In the genomic region with DNA sequence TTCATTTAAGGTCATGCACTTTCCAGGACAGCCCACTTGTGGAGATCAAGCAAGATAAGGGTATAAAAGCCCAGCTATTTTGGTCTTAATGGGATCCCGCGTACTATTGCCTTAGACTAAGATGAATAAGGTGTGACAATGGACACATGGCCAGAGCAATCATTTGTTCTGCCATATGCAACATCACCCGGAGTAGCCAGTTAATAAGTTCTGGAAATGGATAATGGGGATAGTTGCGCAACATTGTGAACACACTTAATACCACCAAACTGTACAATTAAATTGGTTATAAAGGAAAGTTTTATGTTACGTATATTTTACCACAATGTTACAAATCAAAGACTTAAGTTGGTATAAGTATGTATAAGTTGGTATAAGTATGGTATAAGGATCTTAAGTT, we compare ENCODE assay signal across 34 cellular contexts.
"Had no signal": no experiment of that assay in that cellular context is flagged by ENCODE, and none has a peak within 500 bp of the region (broad histone marks: within the 10 kb centered on the region; RNA-seq: fewer than 3 reads in every experiment).

No MANE protein-coding gene starts in this region.

- FAIRE-seq: bronchial epithelial cell, frontal cortex had no signal

- H3K27ac Mint-ChIP-seq: activated CD4-positive, alpha-beta T cell treated with anti-CD3 and anti-CD28 coated beads, Interleukin-2, amount 10 ng/mL, durations not matched to agents 7 days and 5 days; activated CD8-positive, alpha-beta memory T cell treated with anti-CD3 and anti-CD28 coated beads, Interleukin-2, amount 10 ng/mL, durations not matched to agents 7 days and 5 days; activated CD8-positive, alpha-beta T cell treated with anti-CD3 and anti-CD28 coated beads for 36 hours; activated naive CD4-positive, alpha-beta T cell treated with anti-CD3 and anti-CD28 coated beads for 36 hours; activated naive CD4-positive, alpha-beta T cell treated with anti-CD3 and anti-CD28 coated beads, Interleukin-2, amount 50 U/mL, for 24 hours; activated naive CD8-positive, alpha-beta T cell treated with anti-CD3 and anti-CD28 coated beads for 36 hours; activated naive CD8-positive, alpha-beta T cell treated with anti-CD3 and anti-CD28 coated beads, Interleukin-2, amount 50 U/mL, for 24 hours; activated T-helper 1 cell treated with anti-CD3 and anti-CD28 coated beads, Interleukin-12 subunit alpha, Interleukin-12 subunit beta, Interleukin-2, Interleukin-4 antibody, amounts not matched to agents 30 ng/mL and 10 ng/mL and 1 ng/mL, durations not matched to agents 14 hours and 24 hours and 36 hours; activated T-helper 2 cell treated with anti-CD3 and anti-CD28 coated beads, Interferon-gamma antibody, Interleukin-2, Interleukin-4, amounts not matched to agents 10 μg/mL and 5 μg/mL and 100 μg/mL, durations not matched to agents 14 hours and 24 hours and 36 hours; dendritic cell treated with granulocyte-macrophage colony-stimulating factor and Interleukin-4, amounts not matched to agents 40 ng/mL and 50 ng/mL, for 4 days; endodermal cell; T-helper 17 cell; T-helper 2 cell treated with Interferon-gamma antibody and Interleukin-4, amounts not matched to agents 5 μg/mL and 100 μg/mL, for 36 hours had no signal

- H3K4me1 Mint-ChIP-seq: activated CD4-positive, alpha-beta T cell treated with anti-CD3 and anti-CD28 coated beads, Interleukin-2, amount 10 ng/mL, durations not matched to agents 7 days and 5 days; activated CD8-positive, alpha-beta memory T cell treated with anti-CD3 and anti-CD28 coated beads, Interleukin-2, amount 10 ng/mL, durations not matched to agents 7 days and 5 days; activated naive CD4-positive, alpha-beta T cell treated with anti-CD3 and anti-CD28 coated beads, Interleukin-2, amount 50 U/mL, for 24 hours; activated naive CD8-positive, alpha-beta T cell treated with anti-CD3 and anti-CD28 coated beads for 36 hours; activated naive CD8-positive, alpha-beta T cell treated with anti-CD3 and anti-CD28 coated beads, Interleukin-2, amount 50 U/mL, for 24 hours; central memory CD8-positive, alpha-beta T cell; endodermal cell; T-helper 17 cell had no signal

- H3K36me3 ChIP-seq: adrenal gland, ascending aorta had no signal

- H3K9me3 Mint-ChIP-seq: activated naive CD8-positive, alpha-beta T cell treated with anti-CD3 and anti-CD28 coated beads for 36 hours; endodermal cell had no signal

- ATAC-seq: activated CD8-positive, alpha-beta memory T cell treated with anti-CD3 and anti-CD28 coated beads, Interleukin-2, amount 10 ng/mL, durations not matched to agents 7 days and 5 days; activated CD8-positive, alpha-beta T cell treated with anti-CD3 and anti-CD28 coated beads for 36 hours; activated naive CD8-positive, alpha-beta T cell treated with anti-CD3 and anti-CD28 coated beads, Interleukin-2, amount 50 U/mL, for 24 hours; esophagus mucosa; T-helper 17 cell had no signal

- H3K27ac ChIP-seq: adrenal gland, ascending aorta, coronary artery, dorsolateral prefrontal cortex had no signal

- H3K36me3 Mint-ChIP-seq: activated CD8-positive, alpha-beta memory T cell treated with anti-CD3 and anti-CD28 coated beads, Interleukin-2, amount 10 ng/mL, durations not matched to agents 7 days and 5 days; activated naive CD4-positive, alpha-beta T cell treated with anti-CD3 and anti-CD28 coated beads, Interleukin-2, amount 50 U/mL, for 24 hours; activated naive CD8-positive, alpha-beta T cell treated with anti-CD3 and anti-CD28 coated beads for 36 hours had no signal

- DNase-seq: activated CD4-positive, alpha-beta T cell treated with anti-CD3 and anti-CD28 coated beads for 4 hours; activated CD4-positive, alpha-beta T cell treated with anti-CD3 and anti-CD28 coated beads, Interleukin-2, amount 10 ng/mL, durations not matched to agents 7 days and 5 days; activated CD4-positive, alpha-beta T cell treated with anti-CD3 and anti-CD28 coated beads, Interleukin-2, amount 50 U/mL, for 4 hours; activated CD4-positive, CD25-positive, alpha-beta regulatory T cell; activated CD4-positive, CD25-positive, alpha-beta regulatory T cell treated with anti-CD3 and anti-CD28 coated beads, Interleukin-2, amount 50 U/mL, for 72 hours; activated CD8-positive, alpha-beta memory T cell treated with anti-CD3 and anti-CD28 coated beads, Interleukin-2, amount 10 ng/mL, durations not matched to agents 7 days and 5 days; activated CD8-positive, alpha-beta memory T cell treated with anti-CD3 and anti-CD28 coated beads, Interleukin-2, amount 50 U/mL, for 4 hours; activated CD8-positive, alpha-beta T cell treated with anti-CD3 and anti-CD28 coated beads for 36 hours; activated effector memory CD4-positive, alpha-beta T cell treated with anti-CD3 and anti-CD28 coated beads, Interleukin-2, amount 50 U/mL, for 16 hours; activated naive CD4-positive, alpha-beta T cell treated with anti-CD3 and anti-CD28 coated beads for 36 hours; activated naive CD8-positive, alpha-beta T cell treated with anti-CD3 and anti-CD28 coated beads for 36 hours; activated naive CD8-positive, alpha-beta T cell treated with anti-CD3 and anti-CD28 coated beads, Interleukin-2, amount 50 U/mL, for 24 hours; activated T-cell treated with anti-CD3 and anti-CD28 coated beads, Interleukin-2, amount 50 U/mL, for 1 hour; activated T-cell treated with anti-CD3 and anti-CD28 coated beads, Interleukin-2, amount 50 U/mL, for 48 hours; adrenal gland; dorsolateral prefrontal cortex; effector memory CD4-positive, alpha-beta T cell; endodermal cell; head of caudate nucleus; hippocampal formation; T-helper 17 cell; T1000 had no signal

- H3K27me3 Mint-ChIP-seq: activated CD4-positive, alpha-beta T cell treated with anti-CD3 and anti-CD28 coated beads, Interleukin-2, amount 10 ng/mL, durations not matched to agents 7 days and 5 days; activated CD8-positive, alpha-beta memory T cell treated with anti-CD3 and anti-CD28 coated beads, Interleukin-2, amount 10 ng/mL, durations not matched to agents 7 days and 5 days; activated CD8-positive, alpha-beta T cell treated with anti-CD3 and anti-CD28 coated beads for 36 hours; activated naive CD4-positive, alpha-beta T cell treated with anti-CD3 and anti-CD28 coated beads, Interleukin-2, amount 50 U/mL, for 24 hours; activated naive CD8-positive, alpha-beta T cell treated with anti-CD3 and anti-CD28 coated beads for 36 hours; activated naive CD8-positive, alpha-beta T cell treated with anti-CD3 and anti-CD28 coated beads, Interleukin-2, amount 50 U/mL, for 24 hours; brain; central memory CD8-positive, alpha-beta T cell; dendritic cell treated with granulocyte-macrophage colony-stimulating factor and Interleukin-4, amounts not matched to agents 40 ng/mL and 50 ng/mL, for 4 days; T-helper 17 cell had no signal

- H3K4me3 ChIP-seq: adrenal gland, ascending aorta, coronary artery, dorsolateral prefrontal cortex had no signal

- H3K4me1 ChIP-seq: adrenal gland, ascending aorta had no signal

- H3K27me3 ChIP-seq: adrenal gland, ascending aorta, dorsolateral prefrontal cortex had no signal

- H3K4me3 Mint-ChIP-seq: activated CD4-positive, alpha-beta T cell treated with anti-CD3 and anti-CD28 coated beads, Interleukin-2, amount 10 ng/mL, durations not matched to agents 7 days and 5 days; activated CD8-positive, alpha-beta memory T cell treated with anti-CD3 and anti-CD28 coated beads, Interleukin-2, amount 10 ng/mL, durations not matched to agents 7 days and 5 days; activated CD8-positive, alpha-beta T cell treated with anti-CD3 and anti-CD28 coated beads for 36 hours; activated naive CD4-positive, alpha-beta T cell treated with anti-CD3 and anti-CD28 coated beads for 36 hours; activated naive CD4-positive, alpha-beta T cell treated with anti-CD3 and anti-CD28 coated beads, Interleukin-2, amount 50 U/mL, for 24 hours; activated naive CD8-positive, alpha-beta T cell treated with anti-CD3 and anti-CD28 coated beads for 36 hours; activated naive CD8-positive, alpha-beta T cell treated with anti-CD3 and anti-CD28 coated beads, Interleukin-2, amount 50 U/mL, for 24 hours; activated T-helper 1 cell treated with anti-CD3 and anti-CD28 coated beads, Interleukin-12 subunit alpha, Interleukin-12 subunit beta, Interleukin-2, Interleukin-4 antibody, amounts not matched to agents 30 ng/mL and 10 ng/mL and 1 ng/mL, durations not matched to agents 14 hours and 24 hours and 36 hours; brain; central memory CD8-positive, alpha-beta T cell; dendritic cell treated with granulocyte-macrophage colony-stimulating factor and Interleukin-4, amounts not matched to agents 40 ng/mL and 50 ng/mL, for 4 days; endodermal cell; T-helper 17 cell; T-helper 2 cell treated with Interferon-gamma antibody and Interleukin-4, amounts not matched to agents 5 μg/mL and 100 μg/mL, for 36 hours had no signal

- H3K9me3 ChIP-seq: adrenal gland, ascending aorta had no signal
